ENCODE assay signal across 16 cellular contexts in the genomic region with DNA sequence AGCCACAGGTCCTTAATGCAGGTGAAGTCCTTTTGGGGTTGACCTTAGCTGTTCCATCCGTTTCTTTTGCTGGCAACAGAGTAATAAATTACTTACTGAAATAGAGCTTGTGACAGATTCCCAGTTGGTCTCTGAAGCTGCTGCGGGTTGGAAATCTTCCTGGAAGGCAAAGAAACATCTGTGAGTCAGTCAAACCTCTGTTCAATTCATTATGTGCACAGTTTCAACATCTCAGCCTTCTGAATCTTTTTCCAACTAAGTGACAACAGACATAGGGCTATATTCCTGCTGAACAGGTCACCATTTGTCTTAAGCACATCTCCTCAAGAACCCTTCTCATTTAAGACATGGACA.
A peak's percentile ranks its signal among the peaks of the same experiment; 100 is the strongest.
DNase-seq lines count a peak whose midpoint lies in the region; ATAC-seq and TF ChIP-seq lines count a peak whose summit lies in the region.
"Had no signal": no experiment of that assay in that cellular context is flagged by ENCODE, and none has a peak within 500 bp of the region (broad histone marks: within the 10 kb centered on the region; RNA-seq: fewer than 3 reads in every experiment).

No MANE protein-coding gene starts in this region.

- H3K9me3 ChIP-seq in ascending aorta, result peaks cover 0 to 4% of the 10 kb centered on the region in 2 donors

- H3K36me3 ChIP-seq in ascending aorta, result no peaks in the 10 kb centered on the region
- no peaks in the 10 kb centered on the region for H3K36me3 ChIP-seq in GM23338 (ENCODE audit: insufficient read depth)

- H3K27me3 ChIP-seq in ascending aorta, result no peaks in the 10 kb centered on the region
- no peaks in the 10 kb centered on the region for H3K27me3 ChIP-seq in GM23338 (ENCODE audit: insufficient read depth)

- H3F3A ChIP-seq in GM23338 (replicated peaks; ENCODE audit: low read depth), result no peaks in the 10 kb centered on the region

- H3K4me3 ChIP-seq in ascending aorta, result no peak overlapping the region
- H3K4me3 ChIP-seq in GM23338, result no peak overlapping the region

- peak; percentile 10 for DNase-seq in HT1080 (ENCODE audit: low read depth)
- DNase-seq in ascending aorta (ENCODE audit: low spot score in 2 of 2), result peak in 1 of 2 donors; percentile 63
- DNase-seq in Right ventricle myocardium superior, result no peak
- DNase-seq in stromal cell of bone marrow (ENCODE audit: low read depth), result peak; percentile 80
- no peak for DNase-seq in GM23338 (ENCODE audit: low spot score)
- no peak for DNase-seq in posterior cingulate gyrus
- DNase-seq: activated CD8-positive, alpha-beta T cell treated with anti-CD3 and anti-CD28 coated beads, Interleukin-2, amount 10 ng/mL, durations not matched to agents 7 days and 5 days; activated effector memory CD4-positive, alpha-beta T cell treated with Interleukin-2 at 50 U/mL for 16 hours; CD4-positive, alpha-beta T cell; endodermal cell; NCI-H1048; NCI-H2171 treated with DMSO at 0.1 percent for 48 hours; stimulated activated CD4-positive, alpha-beta T cell treated with anti-CD3 and anti-CD28 coated beads, Interleukin-2, amount 100 ng/mL, for 48 hours had no signal

- ATAC-seq in Right ventricle myocardium superior (ENCODE audit: poor library complexity) (peak; percentile 76), GM19455 (IDR thresholded peaks at IDR 0.05; ENCODE audit: unreplicated experiment) (no peak), GM23338 (no peak)
- ATAC-seq: activated CD8-positive, alpha-beta T cell treated with anti-CD3 and anti-CD28 coated beads, Interleukin-2, amount 10 ng/mL, durations not matched to agents 7 days and 5 days; left lobe of liver had no signal

- H3K4me1 ChIP-seq in ascending aorta, result peaks cover 0 to 20% of the 10 kb centered on the region in 2 donors
- no peaks in the 10 kb centered on the region for H3K4me1 ChIP-seq in GM23338 (ENCODE audit: insufficient read depth)

- H4K20me1 ChIP-seq in GM23338 (replicated peaks; ENCODE audit: insufficient read depth), result no peaks in the 10 kb centered on the region

- H3K27ac Mint-ChIP-seq in GM23338, result no peak overlapping the region
- H3K27ac Mint-ChIP-seq: activated CD8-positive, alpha-beta T cell treated with anti-CD3 and anti-CD28 coated beads, Interleukin-2, amount 10 ng/mL, durations not matched to agents 7 days and 5 days; CD4-positive, alpha-beta T cell; endodermal cell had no signal

- no peak overlapping the region for H2AFZ ChIP-seq in GM23338

- H3K27ac ChIP-seq in ascending aorta (peak overlapping the region; percentile 52 to 63), GM23338 (ENCODE audit: low read depth) (no peak overlapping the region)

- H3K4me2 ChIP-seq in GM23338, result no peak overlapping the region

- no peaks in the 10 kb centered on the region for H3K9me2 ChIP-seq in GM23338 (ENCODE audit: insufficient read depth)

- TF ChIP-seq CTCF in ascending aorta (IDR thresholded peaks at IDR 0.05) (no peak), GM23338 (conservative IDR thresholded peaks at IDR 0.05; ENCODE audit: low read depth in 2 of 2) (no peak)

- H3K79me2 ChIP-seq in GM23338 (replicated peaks; ENCODE audit: insufficient read depth), result no peaks in the 10 kb centered on the region

- H3K9me3 Mint-ChIP-seq in GM23338, result no peaks in the 10 kb centered on the region
- H3K9me3 Mint-ChIP-seq: endodermal cell had no signal

- H3K4me3 Mint-ChIP-seq in GM23338, result no peak overlapping the region
- H3K4me3 Mint-ChIP-seq: activated CD8-positive, alpha-beta T cell treated with anti-CD3 and anti-CD28 coated beads, Interleukin-2, amount 10 ng/mL, durations not matched to agents 7 days and 5 days; CD4-positive, alpha-beta T cell; endodermal cell; type B pancreatic cell had no signal

- no peaks in the 10 kb centered on the region for H3K27me3 Mint-ChIP-seq in GM23338 (ENCODE audit: insufficient read depth, low read depth, poor library complexity)
- H3K27me3 Mint-ChIP-seq: CD4-positive, alpha-beta T cell; type B pancreatic cell had no signal

- intact Hi-C loops in ascending aorta (cut with DNase I) (loop anchor here (5.0 kb wide), 1 partner anchor 155 kb away; no protein-coding TSS in a partner anchor), Right ventricle myocardium superior (cut with DNase I) (no loop called here), posterior cingulate gyrus (cut with DNase I) (no loop called here)

- H3K36me3 Mint-ChIP-seq in GM23338 (ENCODE audit: low read depth), result no peaks in the 10 kb centered on the region

- H3K4me1 Mint-ChIP-seq in GM23338, result no peaks in the 10 kb centered on the region

TF ChIP-seq in GM23338, 12 proteins besides CTCF, POLR2A, EP300 and RAD21:
- no peak for TF ChIP-seq EZH2phosphoT487 (IDR thresholded peaks at IDR 0.05; ENCODE audit: unreplicated experiment)
- TF ChIP-seq POLR2AphosphoS5 (IDR thresholded peaks at IDR 0.05; ENCODE audit: low read depth), result no peak
- TF ChIP-seq NANOG (IDR thresholded peaks at IDR 0.05; ENCODE audit: borderline replicate concordance), result no peak
- no peak for TF ChIP-seq CREB1 (CRISPR knock-in tag; IDR thresholded peaks at IDR 0.05; ENCODE audit: low read depth)
- TF ChIP-seq, protein P1, sequence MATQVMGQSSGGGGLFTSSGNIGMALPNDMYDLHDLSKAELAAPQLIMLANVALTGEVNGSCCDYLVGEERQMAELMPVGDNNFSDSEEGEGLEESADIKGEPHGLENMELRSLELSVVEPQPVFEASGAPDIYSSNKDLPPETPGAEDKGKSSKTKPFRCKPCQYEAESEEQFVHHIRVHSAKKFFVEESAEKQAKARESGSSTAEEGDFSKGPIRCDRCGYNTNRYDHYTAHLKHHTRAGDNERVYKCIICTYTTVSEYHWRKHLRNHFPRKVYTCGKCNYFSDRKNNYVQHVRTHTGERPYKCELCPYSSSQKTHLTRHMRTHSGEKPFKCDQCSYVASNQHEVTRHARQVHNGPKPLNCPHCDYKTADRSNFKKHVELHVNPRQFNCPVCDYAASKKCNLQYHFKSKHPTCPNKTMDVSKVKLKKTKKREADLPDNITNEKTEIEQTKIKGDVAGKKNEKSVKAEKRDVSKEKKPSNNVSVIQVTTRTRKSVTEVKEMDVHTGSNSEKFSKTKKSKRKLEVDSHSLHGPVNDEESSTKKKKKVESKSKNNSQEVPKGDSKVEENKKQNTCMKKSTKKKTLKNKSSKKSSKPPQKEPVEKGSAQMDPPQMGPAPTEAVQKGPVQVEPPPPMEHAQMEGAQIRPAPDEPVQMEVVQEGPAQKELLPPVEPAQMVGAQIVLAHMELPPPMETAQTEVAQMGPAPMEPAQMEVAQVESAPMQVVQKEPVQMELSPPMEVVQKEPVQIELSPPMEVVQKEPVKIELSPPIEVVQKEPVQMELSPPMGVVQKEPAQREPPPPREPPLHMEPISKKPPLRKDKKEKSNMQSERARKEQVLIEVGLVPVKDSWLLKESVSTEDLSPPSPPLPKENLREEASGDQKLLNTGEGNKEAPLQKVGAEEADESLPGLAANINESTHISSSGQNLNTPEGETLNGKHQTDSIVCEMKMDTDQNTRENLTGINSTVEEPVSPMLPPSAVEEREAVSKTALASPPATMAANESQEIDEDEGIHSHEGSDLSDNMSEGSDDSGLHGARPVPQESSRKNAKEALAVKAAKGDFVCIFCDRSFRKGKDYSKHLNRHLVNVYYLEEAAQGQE (IDR thresholded peaks at IDR 0.05; ENCODE audit: unreplicated experiment), result no peak

Comparison
In these comparisons a context has a peak if more than half of its experiments do, and no peak if none do; other contexts are left out.
1. DNase-seq: peak in HT1080 (single experiment) and stromal cell of bone marrow (single experiment); none in Right ventricle myocardium superior (single experiment), GM23338 (single experiment) and posterior cingulate gyrus (0 of 10).